In genomic region chr10:25257646-25258045, GRCh38 we compare ENCODE assay signal across 24 cellular contexts.
"Had no signal": no experiment of that assay in that cellular context is flagged by ENCODE, and none has a peak within 500 bp of the region (broad histone marks: within the 10 kb centered on the region; RNA-seq: fewer than 3 reads in every experiment).

No MANE protein-coding gene starts in this region.

- DNase-seq: islet precursor cell; left ventricle myocardium inferior; mesendoderm; naive B cell; natural killer cell; nephron progenitor cell; occipital lobe; stimulated activated CD4-positive, alpha-beta T cell treated with anti-CD3 and anti-CD28 coated beads, Interleukin-12 subunit alpha, Interleukin-12 subunit beta, amount 100 ng/mL, for 4 hours; stimulated activated CD4-positive, alpha-beta T cell treated with anti-CD3 and anti-CD28 coated beads, Interleukin-15, amount 100 ng/mL, for 24 hours; stimulated activated CD4-positive, alpha-beta T cell treated with anti-CD3 and anti-CD28 coated beads, Interleukin-2, amount 100 ng/mL, for 24 hours; stimulated activated CD4-positive, alpha-beta T cell treated with anti-CD3 and anti-CD28 coated beads, Interleukin-4, amount 100 ng/mL, for 1 hour; stimulated activated naive B cell treated with anti-CD40 and anti-IgM and Interleukin-4, amounts not matched to agents 10 μg/mL and 1 μg/mL and 100 μg/mL, for 72 hours; stimulated activated naive CD8-positive, alpha-beta T cell treated with anti-CD3 and anti-CD28 coated beads, Interleukin-15, Interleukin-2, amounts not matched to agents 100 U/mL and 50 U/mL, for 24 hours; stomach; testis; thyroid gland; transverse colon; upper lobe of right lung had no signal

- ATAC-seq: natural killer cell; sciatic nerve; stimulated activated naive B cell treated with anti-CD40 and anti-IgM and Interleukin-4, amounts not matched to agents 10 μg/mL and 1 μg/mL and 100 μg/mL, for 72 hours; stimulated activated naive CD8-positive, alpha-beta T cell treated with anti-CD3 and anti-CD28 coated beads, Interleukin-15, Interleukin-2, amounts not matched to agents 100 U/mL and 50 U/mL, for 24 hours; upper lobe of right lung had no signal

- H3K4me3 ChIP-seq: hepatocyte, left ventricle myocardium inferior, lung, neural progenitor cell, right atrium auricular region, skin epidermis, stomach, testis, thyroid gland, transverse colon, upper lobe of right lung had no signal
